22 cellular contexts compared by ENCODE assay signal in genomic region chr5:143026380-143026779, GRCh38.
DNase-seq lines count a peak whose midpoint lies in the region; ATAC-seq, FAIRE-seq and TF ChIP-seq lines count a peak whose summit lies in the region.
"Had no signal": no experiment of that assay in that cellular context is flagged by ENCODE, and none has a peak within 500 bp of the region (broad histone marks: within the 10 kb centered on the region; RNA-seq: fewer than 3 reads in every experiment).

No MANE protein-coding gene starts in this region.

- no peaks in the 10 kb centered on the region for H4K20me1 ChIP-seq in H1 (replicated peaks in 1 of 2; ENCODE audit: control insufficient read depth in 1 of 2, insufficient read depth in 2 of 2, low read length in 2 of 2)
- H4K20me1 ChIP-seq in neural progenitor cell (ENCODE audit: low read depth), result no peaks in the 10 kb centered on the region

- no peak for TF ChIP-seq RAD21 in H1 (IDR thresholded peaks at IDR 0.05 in 1 of 2, conservative IDR thresholded peaks at IDR 0.05 in 1 of 2; ENCODE audit: low read depth in 2 of 2, low read length in 2 of 2)

- no peaks in the 10 kb centered on the region for H3K27me3 ChIP-seq in H1 (replicated peaks in 1 of 4; ENCODE audit: control insufficient read depth in 3 of 4, extremely low read depth in 1 of 4, insufficient read depth in 3 of 4, low read length in 3 of 4)
- no peaks in the 10 kb centered on the region for H3K27me3 ChIP-seq in neural progenitor cell

- no peak overlapping the region for H2BK15ac ChIP-seq in H1 (ENCODE audit: low read length)

- no peak overlapping the region for H3K4me3 ChIP-seq in H1 (ENCODE audit: extremely low read depth in 1 of 4, insufficient read depth in 2 of 4, low read depth in 3 of 4, low read length in 4 of 4)
- H3K4me3 ChIP-seq in neural progenitor cell, result no peak overlapping the region

- no peak overlapping the region for H3K56ac ChIP-seq in H1 (replicated peaks; ENCODE audit: insufficient read length, low read depth, low read length)

- H3K23me2 ChIP-seq in H1 (ENCODE audit: low read depth, low read length), result peaks cover 2% of the 10 kb centered on the region; the same call in 1 of the 2 replicates

- H3K9ac ChIP-seq in H1 (replicated peaks in 1 of 4; ENCODE audit: extremely low read depth in 1 of 4, low read depth in 3 of 4, low read length in 3 of 4), result no peak overlapping the region
- H3K9ac ChIP-seq in neural progenitor cell, result no peak overlapping the region

- no peak for TF ChIP-seq POLR2A in H1 (IDR thresholded peaks at IDR 0.05; ENCODE audit: control extremely low read depth in 1 of 2, low read depth in 2 of 2, low read length in 2 of 2)

- no peak overlapping the region for H2BK12ac ChIP-seq in H1 (ENCODE audit: low read depth, low read length)

- H3F3A ChIP-seq in neural progenitor cell (ENCODE audit: low read depth), result no peaks in the 10 kb centered on the region

- no peaks in the 10 kb centered on the region for H3K9me3 Mint-ChIP-seq in activated naive CD8-positive, alpha-beta T cell treated with anti-CD3 and anti-CD28 coated beads, Interleukin-2, amount 10 ng/mL, durations not matched to agents 7 days and 5 days
- H3K9me3 Mint-ChIP-seq in activated naive CD8-positive, alpha-beta T cell treated with anti-CD3 and anti-CD28 coated beads, Interleukin-2, amount 50 U/mL, for 24 hours, result no peaks in the 10 kb centered on the region
- H3K9me3 Mint-ChIP-seq in type B pancreatic cell, result no peaks in the 10 kb centered on the region
- no peaks in the 10 kb centered on the region for H3K9me3 Mint-ChIP-seq in neural progenitor cell
- H3K9me3 Mint-ChIP-seq: activated CD4-positive, alpha-beta memory T cell treated with anti-CD3 and anti-CD28 coated beads for 36 hours; naive thymus-derived CD4-positive, alpha-beta T cell; T-helper 1 cell treated with Interleukin-12 subunit alpha and Interleukin-12 subunit beta and Interleukin-4 antibody, amounts not matched to agents 30 μg/mL and 1 μg/mL, for 36 hours had no signal

- no peak for TF ChIP-seq EP300 in H1 (IDR thresholded peaks at IDR 0.05; ENCODE audit: borderline replicate concordance in 1 of 2, low read depth in 2 of 2, low read length in 2 of 2)

- no peak overlapping the region for H3K14ac ChIP-seq in H1 (ENCODE audit: insufficient read length)

- no peak overlapping the region for H3K4me2 ChIP-seq in H1 (ENCODE audit: insufficient read depth in 1 of 2, low read depth in 2 of 2, low read length in 2 of 2)
- H3K4me2 ChIP-seq in neural progenitor cell, result no peak overlapping the region

- H3K36me3 ChIP-seq in H1 (ENCODE audit: control insufficient read depth in 2 of 4, insufficient read depth in 4 of 4, low read length in 3 of 4) (no peaks in the 10 kb centered on the region), neural progenitor cell (no peaks in the 10 kb centered on the region)

- H3K9me3 ChIP-seq in H1 (ENCODE audit: insufficient read depth in 2 of 2, low read depth in 1 of 2, low read length in 1 of 2) (no peaks in the 10 kb centered on the region), neural progenitor cell (ENCODE audit: low read depth) (no peaks in the 10 kb centered on the region)

- TF ChIP-seq CTCF in H1 (IDR thresholded peaks at IDR 0.05; ENCODE audit: control extremely low read depth in 1 of 3, insufficient read depth in 1 of 3, low read depth in 1 of 3, low read length in 3 of 3), result no peak
- TF ChIP-seq CTCF in type B pancreatic cell (conservative IDR thresholded peaks at IDR 0.05), result no peak
- no peak for TF ChIP-seq CTCF in neural progenitor cell (IDR thresholded peaks at IDR 0.05)

- POLR2A ChIA-PET in activated naive CD8-positive, alpha-beta T cell treated with anti-CD3 and anti-CD28 coated beads, Interleukin-2, amount 10 ng/mL, durations not matched to agents 7 days and 5 days (lab: Charles Lee), result no interaction called here
- POLR2A ChIA-PET in H1 (lab: Charles Lee; ENCODE audit: partially characterized antibody), result no interaction called here

- no peak overlapping the region for H3K4ac ChIP-seq in H1 (replicated peaks; ENCODE audit: insufficient read length, low read depth, low read length)

- H3K27ac Mint-ChIP-seq in activated naive CD8-positive, alpha-beta T cell treated with anti-CD3 and anti-CD28 coated beads, Interleukin-2, amount 10 ng/mL, durations not matched to agents 7 days and 5 days, result peak overlapping the region; percentile 15
- no peak overlapping the region for H3K27ac Mint-ChIP-seq in activated naive CD8-positive, alpha-beta T cell treated with anti-CD3 and anti-CD28 coated beads, Interleukin-2, amount 50 U/mL, for 24 hours
- H3K27ac Mint-ChIP-seq in type B pancreatic cell (peak overlapping the region; percentile 39), neural progenitor cell (no peak overlapping the region)
- H3K27ac Mint-ChIP-seq: activated CD4-positive, alpha-beta memory T cell treated with anti-CD3 and anti-CD28 coated beads for 36 hours; T-helper 1 cell treated with Interleukin-12 subunit alpha and Interleukin-12 subunit beta and Interleukin-4 antibody, amounts not matched to agents 30 μg/mL and 1 μg/mL, for 36 hours had no signal

- no peak overlapping the region for H2AK5ac ChIP-seq in H1 (ENCODE audit: low read depth, low read length)

- ATAC-seq in activated naive CD8-positive, alpha-beta T cell treated with anti-CD3 and anti-CD28 coated beads, Interleukin-2, amount 10 ng/mL, durations not matched to agents 7 days and 5 days (ENCODE audit: low read depth), result no peak
- no peak for ATAC-seq in activated naive CD8-positive, alpha-beta T cell treated with anti-CD3 and anti-CD28 coated beads, Interleukin-2, amount 50 U/mL, for 24 hours
- ATAC-seq: naive thymus-derived CD4-positive, alpha-beta T cell had no signal

- no peak overlapping the region for H2BK120ac ChIP-seq in H1 (replicated peaks; ENCODE audit: low read depth, low read length)

- H4K5ac ChIP-seq in H1 (ENCODE audit: insufficient read length, low read depth, low read length), result no peak overlapping the region

- H4K8ac ChIP-seq in H1 (ENCODE audit: extremely low read depth, insufficient read depth, low read length), result no peak overlapping the region

- no peak overlapping the region for H3K18ac ChIP-seq in H1 (ENCODE audit: extremely low read depth, low read length)

- H4K91ac ChIP-seq in H1 (replicated peaks; ENCODE audit: insufficient read length, low read length), result no peak overlapping the region

- FAIRE-seq in H1 (lab: Jason Lieb, UNC), result no peak
- FAIRE-seq: islet of Langerhans, small intestine, urothelium cell line had no signal

- peaks cover 49% of the 10 kb centered on the region for H3K4me1 Mint-ChIP-seq in activated naive CD8-positive, alpha-beta T cell treated with anti-CD3 and anti-CD28 coated beads, Interleukin-2, amount 10 ng/mL, durations not matched to agents 7 days and 5 days
- peaks cover 84% of the 10 kb centered on the region for H3K4me1 Mint-ChIP-seq in activated naive CD8-positive, alpha-beta T cell treated with anti-CD3 and anti-CD28 coated beads, Interleukin-2, amount 50 U/mL, for 24 hours
- peaks cover 32% of the 10 kb centered on the region for H3K4me1 Mint-ChIP-seq in type B pancreatic cell (ENCODE audit: unreplicated experiment)
- peaks cover 39% of the 10 kb centered on the region for H3K4me1 Mint-ChIP-seq in neural progenitor cell

- no peak overlapping the region for H3K4me3 Mint-ChIP-seq in activated naive CD8-positive, alpha-beta T cell treated with anti-CD3 and anti-CD28 coated beads, Interleukin-2, amount 10 ng/mL, durations not matched to agents 7 days and 5 days
- H3K4me3 Mint-ChIP-seq in activated naive CD8-positive, alpha-beta T cell treated with anti-CD3 and anti-CD28 coated beads, Interleukin-2, amount 50 U/mL, for 24 hours, result no peak overlapping the region
- peak overlapping the region; percentile 2 for H3K4me3 Mint-ChIP-seq in type B pancreatic cell
- no peak overlapping the region for H3K4me3 Mint-ChIP-seq in neural progenitor cell
- H3K4me3 Mint-ChIP-seq: activated CD4-positive, alpha-beta memory T cell treated with anti-CD3 and anti-CD28 coated beads for 36 hours; naive thymus-derived CD4-positive, alpha-beta T cell; T-helper 1 cell treated with Interleukin-12 subunit alpha and Interleukin-12 subunit beta and Interleukin-4 antibody, amounts not matched to agents 30 μg/mL and 1 μg/mL, for 36 hours had no signal

- H3K23ac ChIP-seq in H1 (ENCODE audit: insufficient read length), result no peak overlapping the region

- H2BK5ac ChIP-seq in H1 (ENCODE audit: low read depth, low read length), result no peak overlapping the region

- no peak overlapping the region for H2AFZ ChIP-seq in H1 (ENCODE audit: low read length)
- H2AFZ ChIP-seq in neural progenitor cell (replicated peaks), result no peak overlapping the region

- no peak for DNase-seq in activated naive CD8-positive, alpha-beta T cell treated with anti-CD3 and anti-CD28 coated beads, Interleukin-2, amount 10 ng/mL, durations not matched to agents 7 days and 5 days
- no peak for DNase-seq in activated naive CD8-positive, alpha-beta T cell treated with anti-CD3 and anti-CD28 coated beads, Interleukin-2, amount 50 U/mL, for 24 hours
- DNase-seq in NCI-H510A (lab: John Stamatoyannopoulos, UW) (peak; percentile 40), H1 (ENCODE audit: low read depth in 1 of 2, low spot score in 2 of 2) (no peak), type B pancreatic cell (ENCODE audit: extremely low spot score, unreplicated experiment) (no peak), NCI-H2107 treated with DMSO at 0.1 percent for 48 hours (lab: John Stamatoyannopoulos, UW; ENCODE audit: unreplicated experiment) (no peak), neural progenitor cell (ENCODE audit: low spot score) (no peak), GOT3 (lab: John Stamatoyannopoulos, UW) (no peak)
- DNase-seq: activated CD4-positive, alpha-beta memory T cell treated with anti-CD3 and anti-CD28 coated beads for 36 hours; activated T-cell treated with anti-CD3 and anti-CD28 coated beads, Interleukin-2, amount 50 U/mL, for 1 hour; cortex of kidney; GF-D8; mammary epithelial cell; naive thymus-derived CD4-positive, alpha-beta T cell; NCI-H1930; NCI-H526 treated with DMSO at 0.1 percent for 48 hours; SIG-M5; small intestine; stimulated activated CD4-positive, alpha-beta T cell treated with anti-CD3 and anti-CD28 coated beads, Interleukin-4, amount 100 ng/mL, for 1 hour had no signal

- 91% methylated on average over 3 of the region's 3 CpGs; no CpG with 5 or more reads in 1 of the 2 experiments for WGBS in H1 (ENCODE audit: extremely low coverage in 1 of 2, insufficient coverage in 1 of 2, insufficient read length in 1 of 2, insufficient replicate concordance in 2 of 2, low coverage in 1 of 2, low lambda C conversion rate in 2 of 2, missing lambda C conversion rate in 1 of 2), 2 experiments

- H3K79me2 ChIP-seq in H1 (ENCODE audit: control insufficient read depth in 1 of 2, insufficient read depth in 2 of 2, low read length in 2 of 2), result no peaks in the 10 kb centered on the region
- no peaks in the 10 kb centered on the region for H3K79me2 ChIP-seq in neural progenitor cell (ENCODE audit: low read depth)

- H3K4me1 ChIP-seq in H1 (replicated peaks in 1 of 4; ENCODE audit: control insufficient read depth in 3 of 4, insufficient read depth in 4 of 4, low read length in 3 of 4) (peaks cover 0 to 5% (median 2%) of the 10 kb centered on the region in 4 experiments; a peak in 2 of 7 replicates), neural progenitor cell (peaks cover 14% of the 10 kb centered on the region)

- 0 out of 2 replicates have a peak overlapping the region, but pooled peaks have one; percentile 23 for H2BK20ac ChIP-seq in H1 (ENCODE audit: low read length)

- no peaks in the 10 kb centered on the region for H3K79me1 ChIP-seq in H1 (ENCODE audit: low read depth, low read length)

- H3K27ac ChIP-seq in H1 (ENCODE audit: low read depth, low read length) (no peak overlapping the region), neural progenitor cell (no peak overlapping the region)

- no peaks in the 10 kb centered on the region for H3K27me3 Mint-ChIP-seq in activated naive CD8-positive, alpha-beta T cell treated with anti-CD3 and anti-CD28 coated beads, Interleukin-2, amount 10 ng/mL, durations not matched to agents 7 days and 5 days
- no peaks in the 10 kb centered on the region for H3K27me3 Mint-ChIP-seq in activated naive CD8-positive, alpha-beta T cell treated with anti-CD3 and anti-CD28 coated beads, Interleukin-2, amount 50 U/mL, for 24 hours
- H3K27me3 Mint-ChIP-seq in type B pancreatic cell (no peaks in the 10 kb centered on the region), neural progenitor cell (ENCODE audit: insufficient read depth, low read depth) (peaks cover 2% of the 10 kb centered on the region)
- H3K27me3 Mint-ChIP-seq: activated CD4-positive, alpha-beta memory T cell treated with anti-CD3 and anti-CD28 coated beads for 36 hours; naive thymus-derived CD4-positive, alpha-beta T cell had no signal

- peaks cover 21% of the 10 kb centered on the region for H3K36me3 Mint-ChIP-seq in activated naive CD8-positive, alpha-beta T cell treated with anti-CD3 and anti-CD28 coated beads, Interleukin-2, amount 10 ng/mL, durations not matched to agents 7 days and 5 days
- H3K36me3 Mint-ChIP-seq in activated naive CD8-positive, alpha-beta T cell treated with anti-CD3 and anti-CD28 coated beads, Interleukin-2, amount 50 U/mL, for 24 hours (ENCODE audit: low read depth), result peaks cover 7% of the 10 kb centered on the region
- H3K36me3 Mint-ChIP-seq in type B pancreatic cell, result peaks cover 3% of the 10 kb centered on the region
- H3K36me3 Mint-ChIP-seq in neural progenitor cell, result no peaks in the 10 kb centered on the region
- H3K36me3 Mint-ChIP-seq: activated CD4-positive, alpha-beta memory T cell treated with anti-CD3 and anti-CD28 coated beads for 36 hours had no signal

- CTCF ChIA-PET in H1 (lab: Charles Lee; ENCODE audit: partially characterized antibody), result interaction anchor here (0.9 to 1.7 kb wide), 3 partner anchors 10 to 377 kb away, joined by 3 to 4 read pairs (median 3); partner anchors contain the start of gene NR3C1

Comparison
In these comparisons a context has a peak if more than half of its experiments do, and no peak if none do; other contexts are left out.
1. H3K27ac Mint-ChIP-seq: peak in activated naive CD8-positive, alpha-beta T cell treated with anti-CD3 and anti-CD28 coated beads, Interleukin-2, amount 10 ng/mL, durations not matched to agents 7 days and 5 days (single experiment) and type B pancreatic cell (single experiment); none in activated naive CD8-positive, alpha-beta T cell treated with anti-CD3 and anti-CD28 coated beads, Interleukin-2, amount 50 U/mL, for 24 hours (single experiment) and neural progenitor cell (single experiment).